In genomic region chr2:217505303-217505702, GRCh38 we compare ENCODE assay signal across 31 cellular contexts.
"Had no signal": no experiment of that assay in that cellular context is flagged by ENCODE, and none has a peak within 500 bp of the region (broad histone marks: within the 10 kb centered on the region; RNA-seq: fewer than 3 reads in every experiment).

No MANE protein-coding gene starts in this region.

- H3K4me3 Mint-ChIP-seq: natural killer cell; nephron; neural progenitor cell; stimulated activated memory B cell treated with anti-CD40 and anti-IgM and Interleukin-4, amounts not matched to agents 10 μg/mL and 1 μg/mL and 100 μg/mL, for 72 hours; stimulated activated naive CD8-positive, alpha-beta T cell treated with anti-CD3 and anti-CD28 coated beads, Interleukin-15, amount 100 ng/mL, for 72 hours; type B pancreatic cell had no signal

- H3K36me3 Mint-ChIP-seq: natural killer cell; neural progenitor cell; stimulated activated memory B cell treated with anti-CD40 and anti-IgM and Interleukin-4, amounts not matched to agents 10 μg/mL and 1 μg/mL and 100 μg/mL, for 72 hours had no signal

- H3K79me2 ChIP-seq: parathyroid adenoma had no signal

- H3K36me3 ChIP-seq: neural progenitor cell, ovary, spleen, suprapubic skin, tibial artery, transverse colon, upper lobe of right lung, uterus had no signal

- H3K9me3 Mint-ChIP-seq: natural killer cell; nephron; neural progenitor cell; stimulated activated memory B cell treated with anti-CD40 and anti-IgM and Interleukin-4, amounts not matched to agents 10 μg/mL and 1 μg/mL and 100 μg/mL, for 72 hours; stimulated activated naive CD8-positive, alpha-beta T cell treated with anti-CD3 and anti-CD28 coated beads, Interleukin-15, amount 100 ng/mL, for 72 hours had no signal

- H2AFZ ChIP-seq: neural progenitor cell, parathyroid adenoma had no signal

- H3K27me3 ChIP-seq: neural progenitor cell, ovary, spleen, suprapubic skin, testis, tibial artery, transverse colon, upper lobe of right lung, uterus had no signal

- H3K4me2 ChIP-seq: neural progenitor cell, smooth muscle cell had no signal

- H3K27ac ChIP-seq: neural progenitor cell, ovary, parathyroid adenoma, psoas muscle, skin epidermis, spleen, suprapubic skin, testis, tibial artery, transverse colon, upper lobe of right lung, uterus had no signal

- H3K27me3 Mint-ChIP-seq: progenitor cell of endocrine pancreas; stimulated activated naive CD8-positive, alpha-beta T cell treated with anti-CD3 and anti-CD28 coated beads, Interleukin-15, amount 100 ng/mL, for 72 hours had no signal

- H3K4me1 ChIP-seq: parathyroid adenoma, psoas muscle, testis, uterus had no signal

- H3K9ac ChIP-seq: neural progenitor cell, parathyroid adenoma had no signal

- DNase-seq: natural killer cell; occipital lobe; ovary; posterior cingulate gyrus; psoas muscle; right cardiac atrium; spleen; stimulated activated CD4-positive, alpha-beta T cell treated with anti-CD3 and anti-CD28 coated beads, Interleukin-12 subunit alpha, Interleukin-12 subunit beta, amount 100 ng/mL, for 4 hours; stimulated activated CD4-positive, alpha-beta T cell treated with anti-CD3 and anti-CD28 coated beads, Interleukin-1b, Interleukin-23, amount 100 ng/mL, for 48 hours; stimulated activated CD4-positive, alpha-beta T cell treated with anti-CD3 and anti-CD28 coated beads, Interleukin-4, amount 100 ng/mL, for 1 hour; stimulated activated CD4-positive, alpha-beta T cell treated with anti-CD3 and anti-CD28 coated beads, Interleukin-4, amount 100 ng/mL, for 4 hours; stimulated activated CD8-positive, alpha-beta memory T cell treated with anti-CD3 and anti-CD28 coated beads, Interleukin-4, amount 100 ng/mL, for 48 hours; stimulated activated naive CD4-positive, alpha-beta T cell; stimulated activated naive CD8-positive, alpha-beta T cell treated with anti-CD3 and anti-CD28 coated beads, Interleukin-15, amount 100 ng/mL, for 72 hours; stimulated activated naive CD8-positive, alpha-beta T cell treated with anti-CD3 and anti-CD28 coated beads, Interleukin-15, Interleukin-2, amounts not matched to agents 100 U/mL and 50 U/mL, for 24 hours; substantia nigra; testis; tibial artery; transverse colon; upper lobe of right lung; uterus had no signal

- H3K9me3 ChIP-seq: ovary, psoas muscle, spleen, suprapubic skin, testis, tibial artery, transverse colon, upper lobe of right lung, uterus had no signal

- H3K27ac Mint-ChIP-seq: natural killer cell; neural progenitor cell; progenitor cell of endocrine pancreas; stimulated activated memory B cell treated with anti-CD40 and anti-IgM and Interleukin-4, amounts not matched to agents 10 μg/mL and 1 μg/mL and 100 μg/mL, for 72 hours; stimulated activated naive CD8-positive, alpha-beta T cell treated with anti-CD3 and anti-CD28 coated beads, Interleukin-15, amount 100 ng/mL, for 72 hours; type B pancreatic cell had no signal

- H3K4me3 ChIP-seq: neural progenitor cell, ovary, psoas muscle, skin epidermis, smooth muscle cell, spleen, suprapubic skin, testis, tibial artery, transverse colon, upper lobe of right lung, uterus had no signal

- ATAC-seq: natural killer cell; psoas muscle; right cardiac atrium; sciatic nerve; stimulated activated memory B cell treated with anti-CD40 and anti-IgM and Interleukin-4, amounts not matched to agents 10 μg/mL and 1 μg/mL and 100 μg/mL, for 72 hours; stimulated activated naive CD8-positive, alpha-beta T cell treated with anti-CD3 and anti-CD28 coated beads, Interleukin-15, amount 100 ng/mL, for 72 hours; stimulated activated naive CD8-positive, alpha-beta T cell treated with anti-CD3 and anti-CD28 coated beads, Interleukin-15, Interleukin-2, amounts not matched to agents 100 U/mL and 50 U/mL, for 24 hours; upper lobe of right lung had no signal

- H3K4me1 Mint-ChIP-seq: natural killer cell; stimulated activated memory B cell treated with anti-CD40 and anti-IgM and Interleukin-4, amounts not matched to agents 10 μg/mL and 1 μg/mL and 100 μg/mL, for 72 hours; stimulated activated naive CD8-positive, alpha-beta T cell treated with anti-CD3 and anti-CD28 coated beads, Interleukin-15, amount 100 ng/mL, for 72 hours had no signal
